Comparison of ENCODE assay signal across 9 cellular contexts in the genomic region with DNA sequence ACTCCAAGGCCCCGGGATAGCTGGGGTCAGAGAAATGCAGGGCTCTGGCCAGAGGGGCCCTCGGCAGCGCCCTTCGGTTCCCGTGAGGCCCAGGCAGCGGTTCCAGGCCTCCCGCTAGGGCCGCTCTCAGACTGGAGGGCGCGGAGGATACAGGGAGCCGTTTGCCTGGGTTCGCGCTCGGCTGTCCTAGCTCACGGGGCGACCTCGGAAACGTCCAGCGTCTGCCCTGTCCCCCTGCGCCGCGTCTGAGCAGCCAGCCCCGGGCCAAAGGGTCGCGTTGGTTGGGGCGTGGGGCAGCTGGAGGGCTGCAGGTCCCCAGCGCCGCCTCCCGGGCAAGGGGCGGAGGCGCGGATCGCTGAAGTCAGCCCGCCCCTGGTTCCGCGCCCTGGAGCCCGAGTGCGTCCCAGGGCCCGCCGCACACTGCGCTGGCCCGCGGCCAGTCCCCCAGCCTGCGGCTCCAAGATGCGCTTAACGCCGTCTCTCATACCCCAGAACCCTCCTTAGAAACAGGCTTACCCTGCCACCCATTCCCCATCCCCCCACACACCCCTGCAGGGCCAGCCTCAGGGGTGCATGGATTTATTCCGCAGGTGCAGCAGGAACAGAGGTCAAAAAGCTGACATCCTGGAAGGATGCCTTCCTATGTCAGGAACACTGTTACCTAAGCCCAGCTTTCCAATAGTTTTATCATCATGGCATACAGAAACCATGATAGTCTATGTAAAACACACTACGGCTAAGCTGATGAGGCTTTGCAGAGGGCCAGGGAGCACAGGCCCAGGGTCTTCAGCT. TPM values are rescaled to one million over a fixed set of nuclear protein-coding genes. Genes with fewer than 3 reads are reported as not detected.
DNase-seq lines count a peak whose midpoint lies in the region; ATAC-seq and TF ChIP-seq lines count a peak whose summit lies in the region.
"Had no signal": no experiment of that assay in that cellular context is flagged by ENCODE, and none has a peak within 500 bp of the region (broad histone marks: within the 10 kb centered on the region; RNA-seq: fewer than 3 reads in every experiment).

No MANE protein-coding gene starts in this region.

- peak overlapping the region; percentile 46 for H3K4me3 ChIP-seq in AG10803 (ENCODE audit: low read length)

- TF ChIP-seq CTCF in AG10803 (conservative IDR thresholded peaks at IDR 0.05; ENCODE audit: low read length), result no peak; the same call in none of the 2 replicates
- peak; percentile 30 for TF ChIP-seq CTCF in osteocyte (IDR thresholded peaks at IDR 0.05)

- in situ Hi-C loops in ACHN (cut with HindIII; ENCODE audit: low pct_ligation_motif_present, low pct_unique_long_range_greater_than_20kb, low sequenced_read_pairs), result no loop called here

- no peak for ATAC-seq in GM19328 (IDR thresholded peaks at IDR 0.05; ENCODE audit: unreplicated experiment)

- H3K9me3 Mint-ChIP-seq in osteocyte (ENCODE audit: unreplicated experiment), result no peaks in the 10 kb centered on the region

- H3K27ac Mint-ChIP-seq in osteocyte (ENCODE audit: unreplicated experiment), result no peak overlapping the region

- H3K27me3 Mint-ChIP-seq in osteocyte (ENCODE audit: unreplicated experiment), result peaks cover 5% of the 10 kb centered on the region

- H3K36me3 Mint-ChIP-seq in osteocyte (ENCODE audit: unreplicated experiment), result no peaks in the 10 kb centered on the region

- H3K4me3 Mint-ChIP-seq in osteocyte (ENCODE audit: unreplicated experiment), result peak overlapping the region; percentile 35

- H3K4me1 Mint-ChIP-seq in osteocyte (ENCODE audit: unreplicated experiment), result peaks cover 22% of the 10 kb centered on the region

- intact Hi-C loops in head of caudate nucleus (cut with DNase I), result no loop called here

- DNase-seq in AG10803 (ENCODE audit: low read depth) (peak; percentile 26), NCI-H2171 treated with DMSO at 0.1 percent for 48 hours (lab: John Stamatoyannopoulos, UW) (peak; percentile 41), head of caudate nucleus (peak in 25 of 42 donors; percentile 23 to 66 (median 42)), osteocyte (ENCODE audit: extremely low spot score, unreplicated experiment) (no peak), GM19240 (ENCODE audit: insufficient read length, low spot score) (no peak), cerebellum (ENCODE audit: low spot score) (no peak), ACHN (no peak)
- DNase-seq: NCI-H187 treated with DMSO at 0.1 percent for 48 hours had no signal

RNA-seq across cellular contexts. Expression of gene OPN4, which starts 22.1 kb away (rescaled TPM):
- not detected in 2 replicates for total RNA-seq in osteocyte
- total RNA-seq in cerebellum, result not detected

RNA-seq across cellular contexts. Expression of gene LDB3, which starts 36.1 kb away (rescaled TPM):
- total RNA-seq in osteocyte, result 0.37 and 0.46 TPM in 2 replicates
- total RNA-seq in cerebellum, result 0.27 TPM

Comparison
In these comparisons a context has a peak if more than half of its experiments do, and no peak if none do; other contexts are left out.
1. DNase-seq: peak in AG10803 (single experiment), NCI-H2171 treated with DMSO at 0.1 percent for 48 hours (single experiment) and head of caudate nucleus (25 of 42); none in osteocyte (single experiment), GM19240 (single experiment), cerebellum (single experiment) and ACHN (single experiment).